In the genomic region with DNA sequence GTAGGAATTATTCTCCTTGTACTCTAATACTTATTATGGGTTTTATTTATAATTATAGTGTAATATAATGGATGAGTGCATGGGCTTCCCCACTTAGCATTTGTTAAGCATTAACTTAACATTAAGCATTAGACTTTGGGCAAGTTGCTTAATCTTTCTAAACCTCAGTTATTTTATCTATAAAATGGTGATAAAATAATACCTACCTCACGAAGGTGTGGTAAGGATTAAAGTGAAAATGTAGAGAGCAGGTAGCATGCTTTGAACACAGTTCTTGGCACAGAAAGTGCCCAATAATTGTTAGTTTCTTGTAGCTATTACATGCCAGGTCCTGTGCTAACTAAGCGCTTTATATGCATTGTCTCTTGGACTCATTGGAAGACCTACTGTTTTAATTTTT, we compare ENCODE assay signal across 10 cellular contexts. TPM values are rescaled to one million over a fixed set of nuclear protein-coding genes. Genes with fewer than 3 reads are reported as not detected.
DNase-seq lines count a peak whose midpoint lies in the region; ATAC-seq and TF ChIP-seq lines count a peak whose summit lies in the region.
"Had no signal": no experiment of that assay in that cellular context is flagged by ENCODE, and none has a peak within 500 bp of the region (broad histone marks: within the 10 kb centered on the region; RNA-seq: fewer than 3 reads in every experiment).

No MANE protein-coding gene starts in this region.

- H3K4me3 ChIP-seq in BE2C (ENCODE audit: low read depth, low read length) = peak overlapping the region; percentile 98
- H3K4me3 ChIP-seq in HUES64 (ENCODE audit: low read length) = peak overlapping the region; percentile 98
- peak overlapping the region; percentile 40 for H3K4me3 ChIP-seq in choroid plexus epithelial cell (ENCODE audit: low read depth, low read length)
- H3K4me3 ChIP-seq in mesodermal cell (ENCODE audit: extremely low read depth, insufficient read depth, low read length, poor library complexity, severe bottlenecking) = peak overlapping the region; percentile 69
- H3K4me3 ChIP-seq in stomach = no peak overlapping the region
- H3K4me3 ChIP-seq: prostate gland had no signal

- intact Hi-C loops in stomach (cut with DNase I; ENCODE audit: low total_unique reads) = no loop called here

- TF ChIP-seq CTCF in BE2C (IDR thresholded peaks at IDR 0.05; ENCODE audit: low read depth, low read length) (no peak), choroid plexus epithelial cell (conservative IDR thresholded peaks at IDR 0.05; ENCODE audit: low read depth, low read length) (no peak), stomach (IDR thresholded peaks at IDR 0.05) (no peak)

- H3K9me3 ChIP-seq in BE2C = no peaks in the 10 kb centered on the region
- no peaks in the 10 kb centered on the region for H3K9me3 ChIP-seq in HUES64 (ENCODE audit: insufficient read depth, low read depth, low read length)
- peaks cover 7% of the 10 kb centered on the region for H3K9me3 ChIP-seq in mesodermal cell (ENCODE audit: control insufficient read depth, low read length)
- no peaks in the 10 kb centered on the region for H3K9me3 ChIP-seq in stomach
- H3K9me3 ChIP-seq: prostate gland had no signal

- no peak for TF ChIP-seq POLR2A in stomach (IDR thresholded peaks at IDR 0.05)

- H3K36me3 ChIP-seq in BE2C (peaks cover 20% of the 10 kb centered on the region), HUES64 (ENCODE audit: insufficient read depth, low read length) (peaks cover 53% of the 10 kb centered on the region), mesodermal cell (ENCODE audit: control insufficient read depth, insufficient read depth, low read length) (peaks cover 53% of the 10 kb centered on the region), stomach (peaks cover 0 to 19% (median 12%) of the 10 kb centered on the region in 4 donors)
- H3K36me3 ChIP-seq: prostate gland had no signal

- no peak overlapping the region for H3K9ac ChIP-seq in HUES64 (ENCODE audit: low read depth, low read length)

- no peak overlapping the region for H3K27ac ChIP-seq in HUES64 (ENCODE audit: low read depth, low read length)
- no peak overlapping the region for H3K27ac ChIP-seq in mesodermal cell (ENCODE audit: low read depth, low read length, severe bottlenecking)
- no peak overlapping the region for H3K27ac ChIP-seq in stomach
- H3K27ac ChIP-seq: prostate gland had no signal

- ATAC-seq in HG03108 (IDR thresholded peaks at IDR 0.05; ENCODE audit: unreplicated experiment) = no peak

- 93% methylated on average over 2 of the region's 2 CpGs for WGBS in HUES64
- 82 to 100% methylated on average over 1 to 2 of the region's 2 CpGs for WGBS in mesodermal cell (ENCODE audit: insufficient coverage in 2 of 2), 2 experiments
- 60 to 91% (median 72%) methylated on average over 2 of the region's 2 CpGs for WGBS in stomach, 5 donors

- H3K27me3 ChIP-seq in BE2C (no peaks in the 10 kb centered on the region), HUES64 (ENCODE audit: insufficient read depth, low read length) (no peaks in the 10 kb centered on the region), stomach (no peaks in the 10 kb centered on the region)

- no peak for TF ChIP-seq EP300 in stomach (IDR thresholded peaks at IDR 0.05)

- DNase-seq in BE2C (no peak), choroid plexus epithelial cell (ENCODE audit: low read depth) (no peak), GM03348 (ENCODE audit: low spot score) (no peak), stomach (no peak), NCI-H1092 treated with DMSO at 0.1 percent for 48 hours (lab: John Stamatoyannopoulos, UW) (no peak)
- DNase-seq: NCI-H524 had no signal

- no peaks in the 10 kb centered on the region for H3K4me1 ChIP-seq in BE2C
- peaks cover 54% of the 10 kb centered on the region for H3K4me1 ChIP-seq in HUES64 (ENCODE audit: insufficient read depth, low read length)
- H3K4me1 ChIP-seq in mesodermal cell (ENCODE audit: control insufficient read depth, insufficient read depth, low read length, poor library complexity, severe bottlenecking) = peaks cover 24% of the 10 kb centered on the region
- H3K4me1 ChIP-seq in stomach = peaks cover 12 to 57% (median 39%) of the 10 kb centered on the region in 4 donors
- H3K4me1 ChIP-seq: prostate gland had no signal

RNA-seq across cellular contexts. Expression of gene MSMO1, which starts 2.6 kb away (rescaled TPM):
- polyA plus RNA-seq in BE2C (2012; ENCODE audit: insufficient read depth, insufficient read length, low read depth) = 14.8 TPM
- 127 TPM for polyA plus RNA-seq in HUES64 (2013, experiment 1 of 2)
- 162 TPM for polyA plus RNA-seq in HUES64 (2013, experiment 2 of 2)
- 310 TPM for polyA plus RNA-seq in mesodermal cell (2013, experiment 1 of 2)
- 298 TPM for polyA plus RNA-seq in mesodermal cell (2013, experiment 2 of 2)
- 10 to 100 TPM in 3 of 5 donors, 1 to 10 TPM in 2; 6.7 to 62.6 (median 10.3) TPM for total RNA-seq in stomach
- 10 to 100 TPM; 18.6 to 46.4 (median 36.3) TPM for polyA plus RNA-seq in stomach

RNA-seq across cellular contexts. Expression of gene CPE, which starts 48.7 kb away (rescaled TPM):
- 4.1 TPM for polyA plus RNA-seq in BE2C (2012; ENCODE audit: insufficient read depth, insufficient read length, low read depth)
- polyA plus RNA-seq in HUES64 (2013, experiment 1 of 2) = 34.3 TPM
- polyA plus RNA-seq in HUES64 (2013, experiment 2 of 2) = 46.3 TPM
- 40.8 TPM for polyA plus RNA-seq in mesodermal cell (2013, experiment 1 of 2)
- polyA plus RNA-seq in mesodermal cell (2013, experiment 2 of 2) = 42.3 TPM
- 100 to 1,000 TPM in 1 of 5 donors, 10 to 100 TPM in 4; 11.9 to 143 (median 44.5) TPM for total RNA-seq in stomach
- polyA plus RNA-seq in stomach = 10 to 100 TPM in 2 of 3 donors, 1 to 10 TPM in 1; 8.8 to 27.8 (median 13.1) TPM

Comparison
In these comparisons a context has a peak if more than half of its experiments do, and no peak if none do; other contexts are left out.
1. H3K4me3 ChIP-seq: peak in BE2C (single experiment), HUES64 (single experiment), choroid plexus epithelial cell (single experiment) and mesodermal cell (single experiment); none in stomach (0 of 4).